1 cellular context compared by ENCODE assay signal in the genomic region with DNA sequence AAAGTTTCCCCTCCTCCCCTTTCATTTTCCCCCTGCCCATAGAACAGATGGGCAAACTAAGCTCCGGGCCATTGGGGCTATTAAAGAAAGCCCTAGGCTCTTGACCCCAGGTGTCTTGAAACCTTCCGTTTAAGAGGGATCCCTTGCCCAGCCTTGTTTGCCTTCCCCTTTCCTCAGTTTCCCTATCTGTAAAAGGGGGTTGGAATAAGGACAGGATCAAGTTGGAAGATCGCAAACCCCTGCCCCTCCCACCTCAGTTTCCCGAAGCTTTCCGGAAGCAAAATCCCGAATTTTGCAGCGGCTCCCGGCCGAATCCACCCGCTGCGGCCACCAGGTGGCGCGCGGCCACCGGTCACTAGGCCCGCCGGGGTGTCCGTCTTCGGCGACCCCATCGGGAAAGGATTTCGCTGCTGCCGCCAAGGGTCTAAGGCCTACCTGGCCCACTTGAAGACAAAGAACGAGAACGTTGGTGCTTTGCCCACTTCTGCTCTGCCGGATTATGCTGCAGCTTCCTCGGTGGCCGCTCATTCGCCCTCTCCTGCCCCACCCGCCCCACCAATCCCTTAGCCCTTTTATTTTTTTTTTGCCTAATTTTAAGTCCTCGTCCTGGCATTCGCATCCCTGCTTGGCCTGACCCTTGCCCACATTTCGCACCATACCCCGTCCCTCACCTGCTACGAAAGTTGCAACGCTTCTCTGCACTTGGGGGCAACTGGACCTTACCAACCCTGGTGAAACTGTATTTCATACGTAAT.
TF ChIP-seq lines count a peak whose summit lies in the region.

No MANE protein-coding gene starts in this region.

TF ChIP-seq in GM12878, 131 proteins besides CTCF, POLR2A, EP300 and RAD21 (continued from another document):
- TF ChIP-seq, protein P1, sequence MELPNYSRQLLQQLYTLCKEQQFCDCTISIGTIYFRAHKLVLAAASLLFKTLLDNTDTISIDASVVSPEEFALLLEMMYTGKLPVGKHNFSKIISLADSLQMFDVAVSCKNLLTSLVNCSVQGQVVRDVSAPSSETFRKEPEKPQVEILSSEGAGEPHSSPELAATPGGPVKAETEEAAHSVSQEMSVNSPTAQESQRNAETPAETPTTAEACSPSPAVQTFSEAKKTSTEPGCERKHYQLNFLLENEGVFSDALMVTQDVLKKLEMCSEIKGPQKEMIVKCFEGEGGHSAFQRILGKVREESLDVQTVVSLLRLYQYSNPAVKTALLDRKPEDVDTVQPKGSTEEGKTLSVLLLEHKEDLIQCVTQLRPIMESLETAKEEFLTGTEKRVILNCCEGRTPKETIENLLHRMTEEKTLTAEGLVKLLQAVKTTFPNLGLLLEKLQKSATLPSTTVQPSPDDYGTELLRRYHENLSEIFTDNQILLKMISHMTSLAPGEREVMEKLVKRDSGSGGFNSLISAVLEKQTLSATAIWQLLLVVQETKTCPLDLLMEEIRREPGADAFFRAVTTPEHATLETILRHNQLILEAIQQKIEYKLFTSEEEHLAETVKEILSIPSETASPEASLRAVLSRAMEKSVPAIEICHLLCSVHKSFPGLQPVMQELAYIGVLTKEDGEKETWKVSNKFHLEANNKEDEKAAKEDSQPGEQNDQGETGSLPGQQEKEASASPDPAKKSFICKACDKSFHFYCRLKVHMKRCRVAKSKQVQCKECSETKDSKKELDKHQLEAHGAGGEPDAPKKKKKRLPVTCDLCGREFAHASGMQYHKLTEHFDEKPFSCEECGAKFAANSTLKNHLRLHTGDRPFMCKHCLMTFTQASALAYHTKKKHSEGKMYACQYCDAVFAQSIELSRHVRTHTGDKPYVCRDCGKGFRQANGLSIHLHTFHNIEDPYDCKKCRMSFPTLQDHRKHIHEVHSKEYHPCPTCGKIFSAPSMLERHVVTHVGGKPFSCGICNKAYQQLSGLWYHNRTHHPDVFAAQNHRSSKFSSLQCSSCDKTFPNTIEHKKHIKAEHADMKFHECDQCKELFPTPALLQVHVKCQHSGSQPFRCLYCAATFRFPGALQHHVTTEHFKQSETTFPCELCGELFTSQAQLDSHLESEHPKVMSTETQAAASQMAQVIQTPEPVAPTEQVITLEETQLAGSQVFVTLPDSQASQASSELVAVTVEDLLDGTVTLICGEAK (IDR thresholded peaks at IDR 0.05; ENCODE audit: borderline replicate concordance) = no peak
- TF ChIP-seq BCL11A (IDR thresholded peaks at IDR 0.05; ENCODE audit: low read depth, low read length) = no peak
- no peak for TF ChIP-seq FOXK2 (IDR thresholded peaks at IDR 0.05)
- no peak for TF ChIP-seq POLR2AphosphoS2 (IDR thresholded peaks at IDR 0.05; ENCODE audit: low read depth, low read length)
- TF ChIP-seq STAT3 (IDR thresholded peaks at IDR 0.05; ENCODE audit: low read depth, low read length) = no peak
- TF ChIP-seq SPI1 (IDR thresholded peaks at IDR 0.05; ENCODE audit: borderline replicate concordance, insufficient read depth, low read depth, low read length) = no peak
- no peak for TF ChIP-seq TCF12 (IDR thresholded peaks at IDR 0.05; ENCODE audit: low read depth, low read length)
- TF ChIP-seq ZNF384 (IDR thresholded peaks at IDR 0.05; ENCODE audit: borderline replicate concordance, low read depth, low read length) = no peak
- TF ChIP-seq, protein P2, sequence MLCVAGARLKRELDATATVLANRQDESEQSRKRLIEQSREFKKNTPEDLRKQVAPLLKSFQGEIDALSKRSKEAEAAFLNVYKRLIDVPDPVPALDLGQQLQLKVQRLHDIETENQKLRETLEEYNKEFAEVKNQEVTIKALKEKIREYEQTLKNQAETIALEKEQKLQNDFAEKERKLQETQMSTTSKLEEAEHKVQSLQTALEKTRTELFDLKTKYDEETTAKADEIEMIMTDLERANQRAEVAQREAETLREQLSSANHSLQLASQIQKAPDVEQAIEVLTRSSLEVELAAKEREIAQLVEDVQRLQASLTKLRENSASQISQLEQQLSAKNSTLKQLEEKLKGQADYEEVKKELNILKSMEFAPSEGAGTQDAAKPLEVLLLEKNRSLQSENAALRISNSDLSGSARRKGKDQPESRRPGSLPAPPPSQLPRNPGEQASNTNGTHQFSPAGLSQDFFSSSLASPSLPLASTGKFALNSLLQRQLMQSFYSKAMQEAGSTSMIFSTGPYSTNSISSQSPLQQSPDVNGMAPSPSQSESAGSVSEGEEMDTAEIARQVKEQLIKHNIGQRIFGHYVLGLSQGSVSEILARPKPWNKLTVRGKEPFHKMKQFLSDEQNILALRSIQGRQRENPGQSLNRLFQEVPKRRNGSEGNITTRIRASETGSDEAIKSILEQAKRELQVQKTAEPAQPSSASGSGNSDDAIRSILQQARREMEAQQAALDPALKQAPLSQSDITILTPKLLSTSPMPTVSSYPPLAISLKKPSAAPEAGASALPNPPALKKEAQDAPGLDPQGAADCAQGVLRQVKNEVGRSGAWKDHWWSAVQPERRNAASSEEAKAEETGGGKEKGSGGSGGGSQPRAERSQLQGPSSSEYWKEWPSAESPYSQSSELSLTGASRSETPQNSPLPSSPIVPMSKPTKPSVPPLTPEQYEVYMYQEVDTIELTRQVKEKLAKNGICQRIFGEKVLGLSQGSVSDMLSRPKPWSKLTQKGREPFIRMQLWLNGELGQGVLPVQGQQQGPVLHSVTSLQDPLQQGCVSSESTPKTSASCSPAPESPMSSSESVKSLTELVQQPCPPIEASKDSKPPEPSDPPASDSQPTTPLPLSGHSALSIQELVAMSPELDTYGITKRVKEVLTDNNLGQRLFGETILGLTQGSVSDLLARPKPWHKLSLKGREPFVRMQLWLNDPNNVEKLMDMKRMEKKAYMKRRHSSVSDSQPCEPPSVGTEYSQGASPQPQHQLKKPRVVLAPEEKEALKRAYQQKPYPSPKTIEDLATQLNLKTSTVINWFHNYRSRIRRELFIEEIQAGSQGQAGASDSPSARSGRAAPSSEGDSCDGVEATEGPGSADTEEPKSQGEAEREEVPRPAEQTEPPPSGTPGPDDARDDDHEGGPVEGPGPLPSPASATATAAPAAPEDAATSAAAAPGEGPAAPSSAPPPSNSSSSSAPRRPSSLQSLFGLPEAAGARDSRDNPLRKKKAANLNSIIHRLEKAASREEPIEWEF (IDR thresholded peaks at IDR 0.05; ENCODE audit: insufficient replicate concordance, low read depth, low read length) = no peak
- no peak for TF ChIP-seq YBX1 (IDR thresholded peaks at IDR 0.05)
